ENCODE assay signal across 10 cellular contexts in the genomic region with DNA sequence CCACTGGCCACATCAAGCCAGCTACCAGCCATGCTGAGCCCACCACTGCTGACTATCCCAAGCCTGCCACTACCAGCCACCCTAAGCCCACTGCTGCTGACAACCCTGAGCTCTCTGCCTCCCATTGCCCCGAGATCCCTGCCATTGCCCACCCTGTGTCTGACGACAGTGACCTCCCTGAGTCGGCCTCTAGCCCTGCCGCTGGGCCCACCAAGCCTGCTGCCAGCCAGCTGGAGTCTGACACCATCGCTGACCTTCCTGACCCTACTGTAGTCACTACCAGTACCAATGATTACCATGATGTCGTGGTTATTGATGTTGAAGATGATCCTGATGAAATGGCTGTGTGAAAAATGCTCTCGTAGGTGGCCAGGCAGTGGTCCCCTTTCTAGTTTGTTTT. TPM values are rescaled to one million over a fixed set of nuclear protein-coding genes. Genes with fewer than 3 reads are reported as not detected.
"Had no signal": no experiment of that assay in that cellular context is flagged by ENCODE, and none has a peak within 500 bp of the region (broad histone marks: within the 10 kb centered on the region; RNA-seq: fewer than 3 reads in every experiment).

No MANE protein-coding gene starts in this region.

- H3K4me3 ChIP-seq: GM23248, K562 had no signal

- H3K9ac ChIP-seq: GM23248 had no signal

- DNase-seq: GM23248, GOT3, H9, HCEC 1CT, IMR-90, KG1 had no signal

- H2AFZ ChIP-seq: GM23248 had no signal

- H3K27ac ChIP-seq: GM23248 had no signal

- H3K27ac Mint-ChIP-seq: H9 had no signal

- FAIRE-seq: H54, HTR-8/SVneo, K562 had no signal

- H3K4me3 Mint-ChIP-seq: H9 had no signal

RNA-seq across cellular contexts. Expression of a gene that starts 4.7 kb away (rescaled TPM):
- total RNA-seq: GM23248, HT-29, IMR-90, K562 had no signal
- polyA plus RNA-seq: GM23248, IMR-90 had no signal
